Comparison of ENCODE assay signal across 8 cellular contexts in genomic region chr22:39239561-39240423, GRCh38. TPM values are rescaled to one million over a fixed set of nuclear protein-coding genes. Genes with fewer than 3 reads are reported as not detected.
A peak's percentile ranks its signal among the peaks of the same experiment; 100 is the strongest.
DNase-seq lines count a peak whose midpoint lies in the region; ATAC-seq, FAIRE-seq and TF ChIP-seq lines count a peak whose summit lies in the region.

No MANE protein-coding gene starts in this region.

- H3K36me3 Mint-ChIP-seq in activated CD8-positive, alpha-beta T cell treated with anti-CD3 and anti-CD28 coated beads, Interleukin-2, amount 10 ng/mL, durations not matched to agents 7 days and 5 days (ENCODE audit: low read depth) = no peaks in the 10 kb centered on the region

- H3K4me3 Mint-ChIP-seq in activated CD8-positive, alpha-beta T cell treated with anti-CD3 and anti-CD28 coated beads, Interleukin-2, amount 10 ng/mL, durations not matched to agents 7 days and 5 days = peak overlapping the region; percentile 18

- peak overlapping the region; percentile 60 to 77 (median 68) for H3K27ac ChIP-seq in transverse colon

- POLR2A ChIA-PET in activated CD8-positive, alpha-beta T cell treated with anti-CD3 and anti-CD28 coated beads, Interleukin-2, amount 10 ng/mL, durations not matched to agents 7 days and 5 days (lab: Charles Lee) = interaction anchor here (1.0 to 1.8 kb wide), 3 partner anchors 9 to 80 kb away, joined by 4 to 6 read pairs (median 5); partner anchors contain the start of gene RPL3

- no peak overlapping the region for H3K27ac Mint-ChIP-seq in activated CD8-positive, alpha-beta T cell treated with anti-CD3 and anti-CD28 coated beads, Interleukin-2, amount 10 ng/mL, durations not matched to agents 7 days and 5 days

- H3K4me1 Mint-ChIP-seq in activated CD8-positive, alpha-beta T cell treated with anti-CD3 and anti-CD28 coated beads, Interleukin-2, amount 10 ng/mL, durations not matched to agents 7 days and 5 days (ENCODE audit: low read depth) = peaks cover 69% of the 10 kb centered on the region

- ATAC-seq in activated CD8-positive, alpha-beta T cell treated with anti-CD3 and anti-CD28 coated beads, Interleukin-2, amount 10 ng/mL, durations not matched to agents 7 days and 5 days = no peak

- TF ChIP-seq POLR2A in transverse colon (IDR thresholded peaks at IDR 0.05) (peak; percentile 24), GM12892 (IDR thresholded peaks at IDR 0.05; ENCODE audit: low read depth, low read length) (no peak)

- TF ChIP-seq EP300 in transverse colon (IDR thresholded peaks at IDR 0.05; ENCODE audit: low read depth) = no peak

- no peaks in the 10 kb centered on the region for H3K36me3 ChIP-seq in transverse colon

- intact Hi-C loops in transverse colon (cut with DNase I; ENCODE audit: low total_unique reads) = no loop called here

- H3K27me3 Mint-ChIP-seq in activated CD8-positive, alpha-beta T cell treated with anti-CD3 and anti-CD28 coated beads, Interleukin-2, amount 10 ng/mL, durations not matched to agents 7 days and 5 days (ENCODE audit: low read depth) = peaks cover 57% of the 10 kb centered on the region

- no peak overlapping the region for H3K4me3 ChIP-seq in transverse colon

- TF ChIP-seq CTCF in transverse colon (IDR thresholded peaks at IDR 0.05) = no peak

- no peaks in the 10 kb centered on the region for H3K9me3 Mint-ChIP-seq in activated CD8-positive, alpha-beta T cell treated with anti-CD3 and anti-CD28 coated beads, Interleukin-2, amount 10 ng/mL, durations not matched to agents 7 days and 5 days (ENCODE audit: insufficient read depth)

- no peak for FAIRE-seq in GM12892 (lab: Jason Lieb, UNC)

- in situ Hi-C loops in transverse colon (cut with MboI; ENCODE audit: low pct_ligation_motif_present in 1 of 4, low pct_unique_long_range_greater_than_20kb in 1 of 4, low sequenced_read_pairs in 3 of 4) = no loop called here

- peaks cover 20 to 94% (median 78%) of the 10 kb centered on the region in 4 donors for H3K4me1 ChIP-seq in transverse colon

- CTCF ChIA-PET in activated CD8-positive, alpha-beta T cell treated with anti-CD3 and anti-CD28 coated beads, Interleukin-2, amount 10 ng/mL, durations not matched to agents 7 days and 5 days (lab: Charles Lee) = no interaction called here

- WGBS in transverse colon (ENCODE audit: low coverage in 1 of 2), 2 donors = 34 to 57% methylated on average over 1 to 13 of the region's 20 CpGs

- DNase-seq in activated CD4-positive, alpha-beta T cell treated with anti-CD3 and anti-CD28 coated beads, Interleukin-2, amount 50 U/mL, for 1 hour = peak; percentile 58
- no peak for DNase-seq in activated CD4-positive, alpha-beta T cell treated with anti-CD3 and anti-CD28 coated beads for 48 hours
- no peak for DNase-seq in activated CD8-positive, alpha-beta T cell treated with anti-CD3 and anti-CD28 coated beads, Interleukin-2, amount 10 ng/mL, durations not matched to agents 7 days and 5 days
- DNase-seq in kidney tubule cell (ENCODE audit: low spot score) (peak; percentile 65), transverse colon (peak; percentile 88), Ammon's horn (ENCODE audit: low spot score) (no peak), GM12892 (ENCODE audit: insufficient read length) (no peak)
- no peak for DNase-seq in activated CD4-positive, CD25-positive, alpha-beta regulatory T cell treated with anti-CD3 and anti-CD28 coated beads, Interleukin-2, amount 50 U/mL, for 72 hours

- H3K9me3 ChIP-seq in transverse colon = no peaks in the 10 kb centered on the region

- H3K27me3 ChIP-seq in transverse colon = peaks cover 77% of the 10 kb centered on the region

RNA-seq across cellular contexts. Expression of gene PDGFB, which starts 5.0 kb away (rescaled TPM):
- total RNA-seq in activated CD8-positive, alpha-beta T cell treated with anti-CD3 and anti-CD28 coated beads, Interleukin-2, amount 10 ng/mL, durations not matched to agents 7 days and 5 days = under 1 TPM; 0.18 to 0.34 TPM
- total RNA-seq in transverse colon = 1 to 10 TPM; 2.7 to 7.5 (median 4.0) TPM
- polyA plus RNA-seq in GM12892 (2012; ENCODE audit: missing spikeins) = 0.64 TPM

Comparison
In these comparisons a context has a peak if more than half of its experiments do, and no peak if none do; other contexts are left out.
1. DNase-seq: peak in activated CD4-positive, alpha-beta T cell treated with anti-CD3 and anti-CD28 coated beads, Interleukin-2, amount 50 U/mL, for 1 hour (single experiment), kidney tubule cell (single experiment) and transverse colon (single experiment); none in activated CD4-positive, alpha-beta T cell treated with anti-CD3 and anti-CD28 coated beads for 48 hours (single experiment), activated CD8-positive, alpha-beta T cell treated with anti-CD3 and anti-CD28 coated beads, Interleukin-2, amount 10 ng/mL, durations not matched to agents 7 days and 5 days (single experiment), activated CD4-positive, CD25-positive, alpha-beta regulatory T cell treated with anti-CD3 and anti-CD28 coated beads, Interleukin-2, amount 50 U/mL, for 72 hours (single experiment), Ammon's horn (single experiment) and GM12892 (single experiment).